Comparison of ENCODE assay signal across 1 cellular context in genomic region chr1:1615256-1616044, GRCh38.
TF ChIP-seq lines count a peak whose summit lies in the region.

Gene MIB2 (plus strand): TSS chr1:1615500. CDS start chr1:1623453, 7,953 bp downstream.

TF ChIP-seq in GM12878, 131 proteins besides CTCF, POLR2A, EP300 and RAD21 (continued from another document and continues in another):
- TF ChIP-seq ETV6 (conservative IDR thresholded peaks at IDR 0.05 in 1 of 2, IDR thresholded peaks at IDR 0.05 in 1 of 2; ENCODE audit: borderline replicate concordance in 1 of 2, low read depth in 1 of 2), result no peak
- TF ChIP-seq SPI1 (IDR thresholded peaks at IDR 0.05; ENCODE audit: borderline replicate concordance, insufficient read depth, low read depth, low read length), result no peak
- TF ChIP-seq BACH1 (IDR thresholded peaks at IDR 0.05; ENCODE audit: borderline replicate concordance), result peak; percentile 70
- TF ChIP-seq CHD4 (IDR thresholded peaks at IDR 0.05), result no peak
- TF ChIP-seq POLR2AphosphoS5 (IDR thresholded peaks at IDR 0.05; ENCODE audit: low read length), result peak; percentile 83
- TF ChIP-seq ELK1 (IDR thresholded peaks at IDR 0.05; ENCODE audit: low read depth, low read length), result peak; percentile 78
- TF ChIP-seq, protein P1, sequence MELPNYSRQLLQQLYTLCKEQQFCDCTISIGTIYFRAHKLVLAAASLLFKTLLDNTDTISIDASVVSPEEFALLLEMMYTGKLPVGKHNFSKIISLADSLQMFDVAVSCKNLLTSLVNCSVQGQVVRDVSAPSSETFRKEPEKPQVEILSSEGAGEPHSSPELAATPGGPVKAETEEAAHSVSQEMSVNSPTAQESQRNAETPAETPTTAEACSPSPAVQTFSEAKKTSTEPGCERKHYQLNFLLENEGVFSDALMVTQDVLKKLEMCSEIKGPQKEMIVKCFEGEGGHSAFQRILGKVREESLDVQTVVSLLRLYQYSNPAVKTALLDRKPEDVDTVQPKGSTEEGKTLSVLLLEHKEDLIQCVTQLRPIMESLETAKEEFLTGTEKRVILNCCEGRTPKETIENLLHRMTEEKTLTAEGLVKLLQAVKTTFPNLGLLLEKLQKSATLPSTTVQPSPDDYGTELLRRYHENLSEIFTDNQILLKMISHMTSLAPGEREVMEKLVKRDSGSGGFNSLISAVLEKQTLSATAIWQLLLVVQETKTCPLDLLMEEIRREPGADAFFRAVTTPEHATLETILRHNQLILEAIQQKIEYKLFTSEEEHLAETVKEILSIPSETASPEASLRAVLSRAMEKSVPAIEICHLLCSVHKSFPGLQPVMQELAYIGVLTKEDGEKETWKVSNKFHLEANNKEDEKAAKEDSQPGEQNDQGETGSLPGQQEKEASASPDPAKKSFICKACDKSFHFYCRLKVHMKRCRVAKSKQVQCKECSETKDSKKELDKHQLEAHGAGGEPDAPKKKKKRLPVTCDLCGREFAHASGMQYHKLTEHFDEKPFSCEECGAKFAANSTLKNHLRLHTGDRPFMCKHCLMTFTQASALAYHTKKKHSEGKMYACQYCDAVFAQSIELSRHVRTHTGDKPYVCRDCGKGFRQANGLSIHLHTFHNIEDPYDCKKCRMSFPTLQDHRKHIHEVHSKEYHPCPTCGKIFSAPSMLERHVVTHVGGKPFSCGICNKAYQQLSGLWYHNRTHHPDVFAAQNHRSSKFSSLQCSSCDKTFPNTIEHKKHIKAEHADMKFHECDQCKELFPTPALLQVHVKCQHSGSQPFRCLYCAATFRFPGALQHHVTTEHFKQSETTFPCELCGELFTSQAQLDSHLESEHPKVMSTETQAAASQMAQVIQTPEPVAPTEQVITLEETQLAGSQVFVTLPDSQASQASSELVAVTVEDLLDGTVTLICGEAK (IDR thresholded peaks at IDR 0.05; ENCODE audit: borderline replicate concordance), result peak; percentile 85
- peak; percentile 81 for TF ChIP-seq SIX5 (IDR thresholded peaks at IDR 0.05; ENCODE audit: low read depth, low read length, severe bottlenecking)
- TF ChIP-seq, protein P2, sequence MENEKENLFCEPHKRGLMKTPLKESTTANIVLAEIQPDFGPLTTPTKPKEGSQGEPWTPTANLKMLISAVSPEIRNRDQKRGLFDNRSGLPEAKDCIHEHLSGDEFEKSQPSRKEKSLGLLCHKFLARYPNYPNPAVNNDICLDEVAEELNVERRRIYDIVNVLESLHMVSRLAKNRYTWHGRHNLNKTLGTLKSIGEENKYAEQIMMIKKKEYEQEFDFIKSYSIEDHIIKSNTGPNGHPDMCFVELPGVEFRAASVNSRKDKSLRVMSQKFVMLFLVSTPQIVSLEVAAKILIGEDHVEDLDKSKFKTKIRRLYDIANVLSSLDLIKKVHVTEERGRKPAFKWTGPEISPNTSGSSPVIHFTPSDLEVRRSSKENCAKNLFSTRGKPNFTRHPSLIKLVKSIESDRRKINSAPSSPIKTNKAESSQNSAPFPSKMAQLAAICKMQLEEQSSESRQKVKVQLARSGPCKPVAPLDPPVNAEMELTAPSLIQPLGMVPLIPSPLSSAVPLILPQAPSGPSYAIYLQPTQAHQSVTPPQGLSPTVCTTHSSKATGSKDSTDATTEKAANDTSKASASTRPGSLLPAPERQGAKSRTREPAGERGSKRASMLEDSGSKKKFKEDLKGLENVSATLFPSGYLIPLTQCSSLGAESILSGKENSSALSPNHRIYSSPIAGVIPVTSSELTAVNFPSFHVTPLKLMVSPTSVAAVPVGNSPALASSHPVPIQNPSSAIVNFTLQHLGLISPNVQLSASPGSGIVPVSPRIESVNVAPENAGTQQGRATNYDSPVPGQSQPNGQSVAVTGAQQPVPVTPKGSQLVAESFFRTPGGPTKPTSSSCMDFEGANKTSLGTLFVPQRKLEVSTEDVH (IDR thresholded peaks at IDR 0.05; ENCODE audit: low read depth, partially characterized antibody), result no peak
- TF ChIP-seq SREBF1 (IDR thresholded peaks at IDR 0.05; ENCODE audit: low read length), result no peak
- no peak for TF ChIP-seq ZBTB4 (CRISPR knock-in tag; IDR thresholded peaks at IDR 0.05)
- TF ChIP-seq SMAD5 (IDR thresholded peaks at IDR 0.05; ENCODE audit: low read depth), result no peak
- TF ChIP-seq EGR1 (IDR thresholded peaks at IDR 0.05; ENCODE audit: borderline replicate concordance in 1 of 2, low read depth in 2 of 2, low read length in 2 of 2), result peak in 1 of 2 experiments; percentile 97; a peak in 2 of 3 replicates
- TF ChIP-seq BCLAF1 (IDR thresholded peaks at IDR 0.05), result no peak
- no peak for TF ChIP-seq SREBF2 (IDR thresholded peaks at IDR 0.05; ENCODE audit: low read length)
- no peak for TF ChIP-seq MYC (IDR thresholded peaks at IDR 0.05; ENCODE audit: insufficient read depth, insufficient read length, insufficient replicate concordance, low read length, severe bottlenecking)
- no peak for TF ChIP-seq RELA (IDR thresholded peaks at IDR 0.05; ENCODE audit: borderline replicate concordance, partially characterized antibody)
- TF ChIP-seq ZNF274 (IDR thresholded peaks at IDR 0.05; ENCODE audit: insufficient read depth, insufficient read length), result no peak
- TF ChIP-seq TCF7 (IDR thresholded peaks at IDR 0.05; ENCODE audit: borderline replicate concordance), result no peak
- no peak for TF ChIP-seq ESRRA (IDR thresholded peaks at IDR 0.05; ENCODE audit: low read length)
- TF ChIP-seq ZBTB11 (CRISPR knock-in tag; IDR thresholded peaks at IDR 0.05), result no peak
- peak; percentile 83 for TF ChIP-seq NBN (IDR thresholded peaks at IDR 0.05)
- peak; percentile 97 for TF ChIP-seq BMI1 (IDR thresholded peaks at IDR 0.05; ENCODE audit: borderline replicate concordance)
- no peak for TF ChIP-seq REST (IDR thresholded peaks at IDR 0.05; ENCODE audit: low read depth, low read length)
- peak; percentile 82 for TF ChIP-seq HCFC1 (IDR thresholded peaks at IDR 0.05; ENCODE audit: low read length)
- peak; percentile 76; the same call in 1 of the 2 replicates for TF ChIP-seq POLR2AphosphoS2 (IDR thresholded peaks at IDR 0.05; ENCODE audit: low read depth, low read length)
- TF ChIP-seq TCF3 (IDR thresholded peaks at IDR 0.05; ENCODE audit: borderline replicate concordance, insufficient read depth, low read depth, low read length), result 0 out of 2 replicates have a peak, but pooled peaks have one; percentile 7
- TF ChIP-seq HDAC2 (IDR thresholded peaks at IDR 0.05), result no peak
- no peak for TF ChIP-seq MYB (IDR thresholded peaks at IDR 0.05; ENCODE audit: borderline replicate concordance, low read depth, low read length)
- no peak; the same call in 1 of the 2 replicates for TF ChIP-seq MLLT1 (IDR thresholded peaks at IDR 0.05)
- TF ChIP-seq SUZ12 (IDR thresholded peaks at IDR 0.05; ENCODE audit: unreplicated experiment), result no peak
- no peak for TF ChIP-seq TARDBP (IDR thresholded peaks at IDR 0.05; ENCODE audit: borderline replicate concordance)
- peak; percentile 60; the same call in 1 of the 2 replicates for TF ChIP-seq YY1 (IDR thresholded peaks at IDR 0.05; ENCODE audit: low read depth, low read length)
- no peak for TF ChIP-seq PML (IDR thresholded peaks at IDR 0.05; ENCODE audit: low read length)
